In the genomic region with DNA sequence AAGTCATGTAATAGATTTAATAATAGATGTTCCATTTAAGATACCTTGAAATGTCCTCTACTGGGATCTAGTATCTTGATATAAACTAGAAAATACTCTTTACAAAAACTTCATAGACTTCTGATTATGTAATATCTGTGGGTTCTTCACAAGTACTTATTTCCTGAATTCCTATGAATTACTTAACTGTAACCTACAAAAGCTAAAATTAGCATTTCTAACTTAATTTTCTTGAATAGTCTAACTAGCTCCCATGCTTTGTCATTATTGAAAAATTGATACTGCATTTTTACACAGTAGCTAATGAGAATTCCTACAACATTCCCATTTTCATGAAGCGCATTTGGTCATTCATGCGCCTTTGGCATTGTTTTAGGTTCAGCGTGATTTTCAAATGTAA, we compare ENCODE assay signal across 24 cellular contexts.
"Had no signal": no experiment of that assay in that cellular context is flagged by ENCODE, and none has a peak within 500 bp of the region (broad histone marks: within the 10 kb centered on the region; RNA-seq: fewer than 3 reads in every experiment).

No MANE protein-coding gene starts in this region.

- H3K27me3 ChIP-seq: ascending aorta, breast epithelium, left lung, tibial nerve, uterus had no signal

- H3K4me3 ChIP-seq: ascending aorta, breast epithelium, left lung, prostate gland, skin epidermis, tibial nerve, uterus had no signal

- H3K9me3 Mint-ChIP-seq: activated CD4-positive, alpha-beta T cell treated with anti-CD3 and anti-CD28 coated beads, Interleukin-2, amount 10 ng/mL, durations not matched to agents 7 days and 5 days; naive B cell; neural crest cell; stimulated activated naive CD8-positive, alpha-beta T cell treated with anti-CD3 and anti-CD28 coated beads, Interleukin-15, Interleukin-2, amounts not matched to agents 100 ng/mL and 50 ng/mL, for 24 hours; T-helper 1 cell treated with Interleukin-12 subunit alpha and Interleukin-12 subunit beta and Interleukin-4 antibody, amounts not matched to agents 30 μg/mL and 1 μg/mL, for 36 hours had no signal

- H3K9me3 ChIP-seq: ascending aorta, breast epithelium, left lung, prostate gland, tibial nerve, uterus had no signal

- H3K36me3 Mint-ChIP-seq: naive B cell had no signal

- H3K36me3 ChIP-seq: ascending aorta, breast epithelium, left lung, prostate gland, tibial nerve, uterus had no signal

- H3K4me1 Mint-ChIP-seq: activated CD4-positive, alpha-beta T cell treated with anti-CD3 and anti-CD28 coated beads, Interleukin-2, amount 10 ng/mL, durations not matched to agents 7 days and 5 days; activated naive CD8-positive, alpha-beta T cell treated with anti-CD3 and anti-CD28 coated beads, Interleukin-2, amount 50 U/mL, for 24 hours; naive B cell had no signal

- ATAC-seq: activated CD4-positive, CD25-positive, alpha-beta regulatory T cell treated with anti-CD3 and anti-CD28 coated beads, Interleukin-2, amount 50 U/mL, for 24 hours; activated CD8-positive, alpha-beta T cell treated with anti-CD3 and anti-CD28 coated beads, Interleukin-2, amount 10 ng/mL, durations not matched to agents 7 days and 5 days; activated naive CD8-positive, alpha-beta T cell treated with anti-CD3 and anti-CD28 coated beads, Interleukin-2, amount 50 U/mL, for 24 hours; activated T-cell treated with anti-CD3 and anti-CD28 coated beads, Interleukin-2, amount 50 U/mL, for 4 hours; left lung; right cardiac atrium had no signal

- H3K4me3 Mint-ChIP-seq: activated CD4-positive, alpha-beta T cell treated with anti-CD3 and anti-CD28 coated beads, Interleukin-2, amount 10 ng/mL, durations not matched to agents 7 days and 5 days; activated CD8-positive, alpha-beta T cell treated with anti-CD3 and anti-CD28 coated beads, Interleukin-2, amount 10 ng/mL, durations not matched to agents 7 days and 5 days; activated naive CD4-positive, alpha-beta T cell treated with anti-CD3 and anti-CD28 coated beads for 36 hours; activated naive CD8-positive, alpha-beta T cell treated with anti-CD3 and anti-CD28 coated beads, Interleukin-2, amount 50 U/mL, for 24 hours; activated T-cell treated with anti-CD3 and anti-CD28 coated beads, Interleukin-2, amount 50 U/mL, for 4 hours; dendritic cell treated with granulocyte-macrophage colony-stimulating factor and Interleukin-4, amounts not matched to agents 40 ng/mL and 50 ng/mL, for 4 days; naive B cell; neural crest cell; stimulated activated naive CD8-positive, alpha-beta T cell treated with anti-CD3 and anti-CD28 coated beads, Interleukin-15, Interleukin-2, amounts not matched to agents 100 ng/mL and 50 ng/mL, for 24 hours; T-helper 1 cell treated with Interleukin-12 subunit alpha and Interleukin-12 subunit beta and Interleukin-4 antibody, amounts not matched to agents 30 μg/mL and 1 μg/mL, for 36 hours had no signal

- DNase-seq: activated CD4-positive, alpha-beta T cell treated with anti-CD3 and anti-CD28 coated beads, Interleukin-2, amount 10 ng/mL, durations not matched to agents 7 days and 5 days; activated CD8-positive, alpha-beta T cell treated with anti-CD3 and anti-CD28 coated beads, Interleukin-2, amount 10 ng/mL, durations not matched to agents 7 days and 5 days; activated naive CD4-positive, alpha-beta T cell treated with anti-CD3 and anti-CD28 coated beads for 36 hours; activated naive CD8-positive, alpha-beta T cell treated with anti-CD3 and anti-CD28 coated beads, Interleukin-2, amount 50 U/mL, for 24 hours; activated T-cell treated with anti-CD3 and anti-CD28 coated beads, Interleukin-2, amount 50 U/mL, for 4 hours; effector CD8-positive, alpha-beta T cell; hippocampal formation; islet precursor cell; left lung; naive B cell; right cardiac atrium; stimulated activated CD4-positive, alpha-beta T cell treated with anti-CD3 and anti-CD28 coated beads, Interleukin-15, amount 100 ng/mL, for 24 hours; stimulated activated CD4-positive, alpha-beta T cell treated with anti-CD3 and anti-CD28 coated beads, Interleukin-2, amount 100 ng/mL, for 48 hours; uterus had no signal

- H3K27ac ChIP-seq: ascending aorta, breast epithelium, left lung, prostate gland, skin epidermis, tibial nerve, uterus had no signal

- H3K27ac Mint-ChIP-seq: activated CD4-positive, alpha-beta T cell treated with anti-CD3 and anti-CD28 coated beads, Interleukin-2, amount 10 ng/mL, durations not matched to agents 7 days and 5 days; activated CD8-positive, alpha-beta T cell treated with anti-CD3 and anti-CD28 coated beads, Interleukin-2, amount 10 ng/mL, durations not matched to agents 7 days and 5 days; activated naive CD4-positive, alpha-beta T cell treated with anti-CD3 and anti-CD28 coated beads for 36 hours; activated naive CD8-positive, alpha-beta T cell treated with anti-CD3 and anti-CD28 coated beads, Interleukin-2, amount 50 U/mL, for 24 hours; dendritic cell treated with granulocyte-macrophage colony-stimulating factor and Interleukin-4, amounts not matched to agents 40 ng/mL and 50 ng/mL, for 4 days; naive B cell; stimulated activated naive CD8-positive, alpha-beta T cell treated with anti-CD3 and anti-CD28 coated beads, Interleukin-15, Interleukin-2, amounts not matched to agents 100 ng/mL and 50 ng/mL, for 24 hours; T-helper 1 cell treated with Interleukin-12 subunit alpha and Interleukin-12 subunit beta and Interleukin-4 antibody, amounts not matched to agents 30 μg/mL and 1 μg/mL, for 36 hours had no signal

- H3K4me1 ChIP-seq: ascending aorta, breast epithelium, left lung, prostate gland, tibial nerve, uterus had no signal

- H3K27me3 Mint-ChIP-seq: activated CD4-positive, alpha-beta T cell treated with anti-CD3 and anti-CD28 coated beads, Interleukin-2, amount 10 ng/mL, durations not matched to agents 7 days and 5 days; activated naive CD8-positive, alpha-beta T cell treated with anti-CD3 and anti-CD28 coated beads, Interleukin-2, amount 50 U/mL, for 24 hours; dendritic cell treated with granulocyte-macrophage colony-stimulating factor and Interleukin-4, amounts not matched to agents 40 ng/mL and 50 ng/mL, for 4 days; naive B cell; stimulated activated naive CD8-positive, alpha-beta T cell treated with anti-CD3 and anti-CD28 coated beads, Interleukin-15, Interleukin-2, amounts not matched to agents 100 ng/mL and 50 ng/mL, for 24 hours had no signal
